ENCODE assay signal across 9 cellular contexts in genomic region chr15:64070965-64071851, GRCh38.
A peak's percentile ranks its signal among the peaks of the same experiment; 100 is the strongest.
DNase-seq lines count a peak whose midpoint lies in the region; ATAC-seq, FAIRE-seq and TF ChIP-seq lines count a peak whose summit lies in the region.
"Had no signal": no experiment of that assay in that cellular context is flagged by ENCODE, and none has a peak within 500 bp of the region (broad histone marks: within the 10 kb centered on the region; RNA-seq: fewer than 3 reads in every experiment).

No MANE protein-coding gene starts in this region.

- no peak overlapping the region for H3K4me3 Mint-ChIP-seq in stimulated activated naive B cell treated with anti-CD40 and anti-IgM and Interleukin-4, amounts not matched to agents 10 μg/mL and 1 μg/mL and 100 μg/mL, for 72 hours
- no peak overlapping the region for H3K4me3 Mint-ChIP-seq in stimulated activated naive CD8-positive, alpha-beta T cell treated with anti-CD3 and anti-CD28 coated beads, Interleukin-15, amount 100 ng/mL, for 72 hours
- H3K4me3 Mint-ChIP-seq: stimulated activated effector memory CD8-positive, alpha-beta T cell treated with anti-CD3 and anti-CD28 coated beads, Interleukin-12 subunit alpha, Interleukin-12 subunit beta, amount 100 ng/mL, for 72 hours had no signal

- peaks cover 23 to 26% of the 10 kb centered on the region in 2 donors for H3K4me1 Mint-ChIP-seq in stimulated activated naive B cell treated with anti-CD40 and anti-IgM and Interleukin-4, amounts not matched to agents 10 μg/mL and 1 μg/mL and 100 μg/mL, for 72 hours
- peaks cover 10% of the 10 kb centered on the region for H3K4me1 Mint-ChIP-seq in stimulated activated naive CD8-positive, alpha-beta T cell treated with anti-CD3 and anti-CD28 coated beads, Interleukin-15, amount 100 ng/mL, for 72 hours

- H3K36me3 Mint-ChIP-seq in stimulated activated naive B cell treated with anti-CD40 and anti-IgM and Interleukin-4, amounts not matched to agents 10 μg/mL and 1 μg/mL and 100 μg/mL, for 72 hours, result peaks cover 6 to 22% of the 10 kb centered on the region in 2 donors

- no peak for ATAC-seq in stimulated activated naive B cell treated with anti-CD40 and anti-IgM and Interleukin-4, amounts not matched to agents 10 μg/mL and 1 μg/mL and 100 μg/mL, for 72 hours (replicated peaks)
- ATAC-seq in HG03175 (IDR thresholded peaks at IDR 0.05; ENCODE audit: unreplicated experiment), result no peak
- no peak for ATAC-seq in stimulated activated naive CD8-positive, alpha-beta T cell treated with anti-CD3 and anti-CD28 coated beads, Interleukin-15, amount 100 ng/mL, for 72 hours
- ATAC-seq: stimulated activated effector memory CD8-positive, alpha-beta T cell treated with anti-CD3 and anti-CD28 coated beads, Interleukin-12 subunit alpha, Interleukin-12 subunit beta, amount 100 ng/mL, for 72 hours had no signal

- no peak for TF ChIP-seq POLR2A in H54 (IDR thresholded peaks at IDR 0.05; ENCODE audit: low read depth, low read length)

- no peak for TF ChIP-seq CTCF in astrocyte of the spinal cord (IDR thresholded peaks at IDR 0.05; ENCODE audit: low read depth, low read length)

- in situ Hi-C loops in astrocyte of the spinal cord (cut with HindIII; ENCODE audit: low sequenced_read_pairs), result no loop called here

- H3K4me3 ChIP-seq in astrocyte of the spinal cord (ENCODE audit: low read depth, low read length), result no peak overlapping the region

- DNase-seq in H54 (ENCODE audit: insufficient read length, low spot score) (peak; percentile 54), astrocyte of the spinal cord (ENCODE audit: low read depth, low spot score) (peak; percentile 58), iris pigment epithelial cell (ENCODE audit: low read depth) (peak; percentile 94), KG1 (lab: John Stamatoyannopoulos, UW) (no peak), NCI-H1417 treated with DMSO at 0.1 percent for 48 hours (lab: John Stamatoyannopoulos, UW) (no peak)
- DNase-seq in stimulated activated naive B cell treated with anti-CD40 and anti-IgM and Interleukin-4, amounts not matched to agents 10 μg/mL and 1 μg/mL and 100 μg/mL, for 72 hours, result no peak
- DNase-seq in stimulated activated naive CD8-positive, alpha-beta T cell treated with anti-CD3 and anti-CD28 coated beads, Interleukin-15, amount 100 ng/mL, for 72 hours, result no peak

- H3K27ac Mint-ChIP-seq in stimulated activated naive B cell treated with anti-CD40 and anti-IgM and Interleukin-4, amounts not matched to agents 10 μg/mL and 1 μg/mL and 100 μg/mL, for 72 hours, result peak overlapping the region; percentile 37
- no peak overlapping the region for H3K27ac Mint-ChIP-seq in stimulated activated naive CD8-positive, alpha-beta T cell treated with anti-CD3 and anti-CD28 coated beads, Interleukin-15, amount 100 ng/mL, for 72 hours
- H3K27ac Mint-ChIP-seq: stimulated activated effector memory CD8-positive, alpha-beta T cell treated with anti-CD3 and anti-CD28 coated beads, Interleukin-12 subunit alpha, Interleukin-12 subunit beta, amount 100 ng/mL, for 72 hours had no signal

- peak; percentile 89 for FAIRE-seq in H54 (lab: Jason Lieb, UNC)

- H3K9me3 Mint-ChIP-seq in stimulated activated naive B cell treated with anti-CD40 and anti-IgM and Interleukin-4, amounts not matched to agents 10 μg/mL and 1 μg/mL and 100 μg/mL, for 72 hours, result no peaks in the 10 kb centered on the region
- H3K9me3 Mint-ChIP-seq in stimulated activated naive CD8-positive, alpha-beta T cell treated with anti-CD3 and anti-CD28 coated beads, Interleukin-15, amount 100 ng/mL, for 72 hours, result no peaks in the 10 kb centered on the region
- H3K9me3 Mint-ChIP-seq: stimulated activated effector memory CD8-positive, alpha-beta T cell treated with anti-CD3 and anti-CD28 coated beads, Interleukin-12 subunit alpha, Interleukin-12 subunit beta, amount 100 ng/mL, for 72 hours had no signal

- H3K27me3 Mint-ChIP-seq in stimulated activated naive B cell treated with anti-CD40 and anti-IgM and Interleukin-4, amounts not matched to agents 10 μg/mL and 1 μg/mL and 100 μg/mL, for 72 hours, result no peaks in the 10 kb centered on the region
- no peaks in the 10 kb centered on the region for H3K27me3 Mint-ChIP-seq in stimulated activated naive CD8-positive, alpha-beta T cell treated with anti-CD3 and anti-CD28 coated beads, Interleukin-15, amount 100 ng/mL, for 72 hours

Comparison
In these comparisons a context has a peak if more than half of its experiments do, and no peak if none do; other contexts are left out.
1. DNase-seq: peak in H54 (single experiment), astrocyte of the spinal cord (single experiment) and iris pigment epithelial cell (single experiment); none in stimulated activated naive B cell treated with anti-CD40 and anti-IgM and Interleukin-4, amounts not matched to agents 10 μg/mL and 1 μg/mL and 100 μg/mL, for 72 hours (single experiment), KG1 (single experiment), NCI-H1417 treated with DMSO at 0.1 percent for 48 hours (single experiment) and stimulated activated naive CD8-positive, alpha-beta T cell treated with anti-CD3 and anti-CD28 coated beads, Interleukin-15, amount 100 ng/mL, for 72 hours (0 of 2).